1 cellular context compared by ENCODE assay signal in genomic region chr2:238108423-238109201, GRCh38.
TF ChIP-seq lines count a peak whose summit lies in the region.

No MANE protein-coding gene starts in this region.

TF ChIP-seq in HepG2, 621 proteins besides CTCF, POLR2A, EP300 and RAD21 (continued from another document):
- TF ChIP-seq E2F2 (CRISPR knock-in tag; IDR thresholded peaks at IDR 0.05; ENCODE audit: borderline replicate concordance), result 0 out of 2 replicates have a peak, but pooled peaks have one; percentile 54
- peak; percentile 22; the same call in 1 of the 2 replicates for TF ChIP-seq FOSL1 (CRISPR knock-in tag; IDR thresholded peaks at IDR 0.05; ENCODE audit: borderline replicate concordance)
- no peak for TF ChIP-seq NFE2 (CRISPR knock-in tag; IDR thresholded peaks at IDR 0.05)
- TF ChIP-seq HMGXB4 (CRISPR knock-in tag; IDR thresholded peaks at IDR 0.05; ENCODE audit: borderline replicate concordance in 1 of 2, low read depth in 1 of 2), result peak in 1 of 2 experiments; percentile 25; a peak in 1 of 4 replicates
- TF ChIP-seq ZSCAN22 (CRISPR knock-in tag; IDR thresholded peaks at IDR 0.05), result no peak
- TF ChIP-seq, protein P1, sequence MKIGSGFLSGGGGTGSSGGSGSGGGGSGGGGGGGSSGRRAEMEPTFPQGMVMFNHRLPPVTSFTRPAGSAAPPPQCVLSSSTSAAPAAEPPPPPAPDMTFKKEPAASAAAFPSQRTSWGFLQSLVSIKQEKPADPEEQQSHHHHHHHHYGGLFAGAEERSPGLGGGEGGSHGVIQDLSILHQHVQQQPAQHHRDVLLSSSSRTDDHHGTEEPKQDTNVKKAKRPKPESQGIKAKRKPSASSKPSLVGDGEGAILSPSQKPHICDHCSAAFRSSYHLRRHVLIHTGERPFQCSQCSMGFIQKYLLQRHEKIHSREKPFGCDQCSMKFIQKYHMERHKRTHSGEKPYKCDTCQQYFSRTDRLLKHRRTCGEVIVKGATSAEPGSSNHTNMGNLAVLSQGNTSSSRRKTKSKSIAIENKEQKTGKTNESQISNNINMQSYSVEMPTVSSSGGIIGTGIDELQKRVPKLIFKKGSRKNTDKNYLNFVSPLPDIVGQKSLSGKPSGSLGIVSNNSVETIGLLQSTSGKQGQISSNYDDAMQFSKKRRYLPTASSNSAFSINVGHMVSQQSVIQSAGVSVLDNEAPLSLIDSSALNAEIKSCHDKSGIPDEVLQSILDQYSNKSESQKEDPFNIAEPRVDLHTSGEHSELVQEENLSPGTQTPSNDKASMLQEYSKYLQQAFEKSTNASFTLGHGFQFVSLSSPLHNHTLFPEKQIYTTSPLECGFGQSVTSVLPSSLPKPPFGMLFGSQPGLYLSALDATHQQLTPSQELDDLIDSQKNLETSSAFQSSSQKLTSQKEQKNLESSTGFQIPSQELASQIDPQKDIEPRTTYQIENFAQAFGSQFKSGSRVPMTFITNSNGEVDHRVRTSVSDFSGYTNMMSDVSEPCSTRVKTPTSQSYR (CRISPR knock-in tag; IDR thresholded peaks at IDR 0.05; ENCODE audit: borderline replicate concordance), result peak; percentile 97
- 0 out of 2 replicates have a peak, but pooled peaks have one; percentile 43 for TF ChIP-seq RFXAP (CRISPR knock-in tag; IDR thresholded peaks at IDR 0.05; ENCODE audit: borderline replicate concordance)
- TF ChIP-seq LBX2 (CRISPR knock-in tag; IDR thresholded peaks at IDR 0.05; ENCODE audit: borderline replicate concordance), result 0 out of 2 replicates have a peak, but pooled peaks have one; percentile 12
- TF ChIP-seq, protein P2, sequence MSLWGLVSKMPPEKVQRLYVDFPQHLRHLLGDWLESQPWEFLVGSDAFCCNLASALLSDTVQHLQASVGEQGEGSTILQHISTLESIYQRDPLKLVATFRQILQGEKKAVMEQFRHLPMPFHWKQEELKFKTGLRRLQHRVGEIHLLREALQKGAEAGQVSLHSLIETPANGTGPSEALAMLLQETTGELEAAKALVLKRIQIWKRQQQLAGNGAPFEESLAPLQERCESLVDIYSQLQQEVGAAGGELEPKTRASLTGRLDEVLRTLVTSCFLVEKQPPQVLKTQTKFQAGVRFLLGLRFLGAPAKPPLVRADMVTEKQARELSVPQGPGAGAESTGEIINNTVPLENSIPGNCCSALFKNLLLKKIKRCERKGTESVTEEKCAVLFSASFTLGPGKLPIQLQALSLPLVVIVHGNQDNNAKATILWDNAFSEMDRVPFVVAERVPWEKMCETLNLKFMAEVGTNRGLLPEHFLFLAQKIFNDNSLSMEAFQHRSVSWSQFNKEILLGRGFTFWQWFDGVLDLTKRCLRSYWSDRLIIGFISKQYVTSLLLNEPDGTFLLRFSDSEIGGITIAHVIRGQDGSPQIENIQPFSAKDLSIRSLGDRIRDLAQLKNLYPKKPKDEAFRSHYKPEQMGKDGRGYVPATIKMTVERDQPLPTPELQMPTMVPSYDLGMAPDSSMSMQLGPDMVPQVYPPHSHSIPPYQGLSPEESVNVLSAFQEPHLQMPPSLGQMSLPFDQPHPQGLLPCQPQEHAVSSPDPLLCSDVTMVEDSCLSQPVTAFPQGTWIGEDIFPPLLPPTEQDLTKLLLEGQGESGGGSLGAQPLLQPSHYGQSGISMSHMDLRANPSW (CRISPR knock-in tag; IDR thresholded peaks at IDR 0.05; ENCODE audit: borderline replicate concordance), result no peak
- TF ChIP-seq, protein P3, sequence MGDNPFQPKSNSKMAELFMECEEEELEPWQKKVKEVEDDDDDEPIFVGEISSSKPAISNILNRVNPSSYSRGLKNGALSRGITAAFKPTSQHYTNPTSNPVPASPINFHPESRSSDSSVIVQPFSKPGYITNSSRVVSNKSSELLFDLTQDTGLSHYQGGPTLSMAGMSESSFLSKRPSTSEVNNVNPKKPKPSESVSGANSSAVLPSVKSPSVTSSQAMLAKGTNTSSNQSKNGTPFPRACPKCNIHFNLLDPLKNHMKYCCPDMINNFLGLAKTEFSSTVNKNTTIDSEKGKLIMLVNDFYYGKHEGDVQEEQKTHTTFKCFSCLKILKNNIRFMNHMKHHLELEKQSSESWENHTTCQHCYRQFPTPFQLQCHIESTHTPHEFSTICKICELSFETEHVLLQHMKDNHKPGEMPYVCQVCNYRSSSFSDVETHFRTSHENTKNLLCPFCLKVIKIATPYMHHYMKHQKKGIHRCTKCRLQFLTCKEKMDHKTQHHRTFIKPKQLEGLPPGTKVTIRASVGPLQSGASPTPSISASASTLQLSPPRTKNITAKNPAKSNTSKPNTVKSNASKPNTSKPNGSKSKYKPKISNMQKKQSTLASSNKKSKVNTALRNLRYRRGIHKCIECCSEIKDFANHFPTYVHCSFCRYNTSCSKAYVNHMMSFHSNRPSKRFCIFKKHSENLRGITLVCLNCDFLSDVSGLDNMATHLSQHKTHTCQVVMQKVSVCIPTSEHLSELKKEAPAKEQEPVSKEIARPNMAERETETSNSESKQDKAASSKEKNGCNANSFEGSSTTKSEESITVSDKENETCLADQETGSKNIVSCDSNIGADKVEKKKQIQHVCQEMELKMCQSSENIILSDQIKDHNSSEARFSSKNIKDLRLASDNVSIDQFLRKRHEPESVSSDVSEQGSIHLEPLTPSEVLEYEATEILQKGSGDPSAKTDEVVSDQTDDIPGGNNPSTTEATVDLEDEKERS (CRISPR knock-in tag; IDR thresholded peaks at IDR 0.05), result 0 out of 2 replicates have a peak, but pooled peaks have one; percentile 52
- TF ChIP-seq, protein P4, sequence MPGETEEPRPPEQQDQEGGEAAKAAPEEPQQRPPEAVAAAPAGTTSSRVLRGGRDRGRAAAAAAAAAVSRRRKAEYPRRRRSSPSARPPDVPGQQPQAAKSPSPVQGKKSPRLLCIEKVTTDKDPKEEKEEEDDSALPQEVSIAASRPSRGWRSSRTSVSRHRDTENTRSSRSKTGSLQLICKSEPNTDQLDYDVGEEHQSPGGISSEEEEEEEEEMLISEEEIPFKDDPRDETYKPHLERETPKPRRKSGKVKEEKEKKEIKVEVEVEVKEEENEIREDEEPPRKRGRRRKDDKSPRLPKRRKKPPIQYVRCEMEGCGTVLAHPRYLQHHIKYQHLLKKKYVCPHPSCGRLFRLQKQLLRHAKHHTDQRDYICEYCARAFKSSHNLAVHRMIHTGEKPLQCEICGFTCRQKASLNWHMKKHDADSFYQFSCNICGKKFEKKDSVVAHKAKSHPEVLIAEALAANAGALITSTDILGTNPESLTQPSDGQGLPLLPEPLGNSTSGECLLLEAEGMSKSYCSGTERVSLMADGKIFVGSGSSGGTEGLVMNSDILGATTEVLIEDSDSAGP (CRISPR knock-in tag; IDR thresholded peaks at IDR 0.05; ENCODE audit: borderline replicate concordance), result 0 out of 2 replicates have a peak, but pooled peaks have one; percentile 17
- TF ChIP-seq, protein P5, sequence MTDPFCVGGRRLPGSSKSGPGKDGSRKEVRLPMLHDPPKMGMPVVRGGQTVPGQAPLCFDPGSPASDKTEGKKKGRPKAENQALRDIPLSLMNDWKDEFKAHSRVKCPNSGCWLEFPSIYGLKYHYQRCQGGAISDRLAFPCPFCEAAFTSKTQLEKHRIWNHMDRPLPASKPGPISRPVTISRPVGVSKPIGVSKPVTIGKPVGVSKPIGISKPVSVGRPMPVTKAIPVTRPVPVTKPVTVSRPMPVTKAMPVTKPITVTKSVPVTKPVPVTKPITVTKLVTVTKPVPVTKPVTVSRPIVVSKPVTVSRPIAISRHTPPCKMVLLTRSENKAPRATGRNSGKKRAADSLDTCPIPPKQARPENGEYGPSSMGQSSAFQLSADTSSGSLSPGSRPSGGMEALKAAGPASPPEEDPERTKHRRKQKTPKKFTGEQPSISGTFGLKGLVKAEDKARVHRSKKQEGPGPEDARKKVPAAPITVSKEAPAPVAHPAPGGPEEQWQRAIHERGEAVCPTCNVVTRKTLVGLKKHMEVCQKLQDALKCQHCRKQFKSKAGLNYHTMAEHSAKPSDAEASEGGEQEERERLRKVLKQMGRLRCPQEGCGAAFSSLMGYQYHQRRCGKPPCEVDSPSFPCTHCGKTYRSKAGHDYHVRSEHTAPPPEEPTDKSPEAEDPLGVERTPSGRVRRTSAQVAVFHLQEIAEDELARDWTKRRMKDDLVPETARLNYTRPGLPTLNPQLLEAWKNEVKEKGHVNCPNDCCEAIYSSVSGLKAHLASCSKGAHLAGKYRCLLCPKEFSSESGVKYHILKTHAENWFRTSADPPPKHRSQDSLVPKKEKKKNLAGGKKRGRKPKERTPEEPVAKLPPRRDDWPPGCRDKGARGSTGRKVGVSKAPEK (CRISPR knock-in tag; IDR thresholded peaks at IDR 0.05; ENCODE audit: borderline replicate concordance), result peak; percentile 60; the same call in 1 of the 2 replicates
- TF ChIP-seq ZNF713 (CRISPR knock-in tag; IDR thresholded peaks at IDR 0.05), result no peak
- TF ChIP-seq, protein P6, sequence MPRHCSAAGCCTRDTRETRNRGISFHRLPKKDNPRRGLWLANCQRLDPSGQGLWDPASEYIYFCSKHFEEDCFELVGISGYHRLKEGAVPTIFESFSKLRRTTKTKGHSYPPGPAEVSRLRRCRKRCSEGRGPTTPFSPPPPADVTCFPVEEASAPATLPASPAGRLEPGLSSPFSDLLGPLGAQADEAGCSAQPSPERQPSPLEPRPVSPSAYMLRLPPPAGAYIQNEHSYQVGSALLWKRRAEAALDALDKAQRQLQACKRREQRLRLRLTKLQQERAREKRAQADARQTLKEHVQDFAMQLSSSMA (CRISPR knock-in tag; IDR thresholded peaks at IDR 0.05), result 0 out of 2 replicates have a peak, but pooled peaks have one; percentile 43
- TF ChIP-seq, protein P7, sequence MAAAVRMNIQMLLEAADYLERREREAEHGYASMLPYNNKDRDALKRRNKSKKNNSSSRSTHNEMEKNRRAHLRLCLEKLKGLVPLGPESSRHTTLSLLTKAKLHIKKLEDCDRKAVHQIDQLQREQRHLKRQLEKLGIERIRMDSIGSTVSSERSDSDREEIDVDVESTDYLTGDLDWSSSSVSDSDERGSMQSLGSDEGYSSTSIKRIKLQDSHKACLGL (CRISPR knock-in tag; IDR thresholded peaks at IDR 0.05), result 0 out of 2 replicates have a peak, but pooled peaks have one; percentile 23
- TF ChIP-seq NFIC (IDR thresholded peaks at IDR 0.05; ENCODE audit: low read length), result no peak
- TF ChIP-seq, protein P8, sequence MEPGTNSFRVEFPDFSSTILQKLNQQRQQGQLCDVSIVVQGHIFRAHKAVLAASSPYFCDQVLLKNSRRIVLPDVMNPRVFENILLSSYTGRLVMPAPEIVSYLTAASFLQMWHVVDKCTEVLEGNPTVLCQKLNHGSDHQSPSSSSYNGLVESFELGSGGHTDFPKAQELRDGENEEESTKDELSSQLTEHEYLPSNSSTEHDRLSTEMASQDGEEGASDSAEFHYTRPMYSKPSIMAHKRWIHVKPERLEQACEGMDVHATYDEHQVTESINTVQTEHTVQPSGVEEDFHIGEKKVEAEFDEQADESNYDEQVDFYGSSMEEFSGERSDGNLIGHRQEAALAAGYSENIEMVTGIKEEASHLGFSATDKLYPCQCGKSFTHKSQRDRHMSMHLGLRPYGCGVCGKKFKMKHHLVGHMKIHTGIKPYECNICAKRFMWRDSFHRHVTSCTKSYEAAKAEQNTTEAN (CRISPR knock-in tag; conservative IDR thresholded peaks at IDR 0.05), result peak; percentile 69; the same call in 1 of the 2 replicates
- peak; percentile 60; the same call in 1 of the 2 replicates for TF ChIP-seq BRD4 (CRISPR knock-in tag; IDR thresholded peaks at IDR 0.05)
- peak; percentile 46; the same call in 1 of the 2 replicates for TF ChIP-seq ZNF180 (CRISPR knock-in tag; IDR thresholded peaks at IDR 0.05; ENCODE audit: borderline replicate concordance, low read depth)
- no peak for TF ChIP-seq MAFG (CRISPR knock-in tag; IDR thresholded peaks at IDR 0.05)
